2 cellular contexts compared by ENCODE assay signal in genomic region chr17:13925579-13925978, GRCh38.
TF ChIP-seq lines count a peak whose summit lies in the region.

No MANE protein-coding gene starts in this region.

TF ChIP-seq in Ishikawa, 13 proteins besides CTCF, POLR2A, EP300 and RAD21 (continued from another document):
- TF ChIP-seq REST (IDR thresholded peaks at IDR 0.05; ENCODE audit: low read depth) (no peak), ZBTB7A (IDR thresholded peaks at IDR 0.05; ENCODE audit: low read depth) (no peak), CEBPB (IDR thresholded peaks at IDR 0.05) (no peak)

TF ChIP-seq in K562, 482 proteins besides CTCF, POLR2A, EP300 and RAD21 (continued from another document):
- no peak for TF ChIP-seq GTF3C2 (IDR thresholded peaks at IDR 0.05; ENCODE audit: borderline replicate concordance, extremely low read depth, insufficient read length)
- TF ChIP-seq BRD4 (IDR thresholded peaks at IDR 0.05), result no peak
- no peak for TF ChIP-seq ZNF184 (CRISPR knock-in tag; IDR thresholded peaks at IDR 0.05)
- no peak for TF ChIP-seq ZBTB26 (CRISPR knock-in tag; IDR thresholded peaks at IDR 0.05)
- no peak for TF ChIP-seq THAP12 (CRISPR knock-in tag; IDR thresholded peaks at IDR 0.05)
